8 cellular contexts compared by ENCODE assay signal in genomic region chr9:89427621-89428221, GRCh38.
DNase-seq lines count a peak whose midpoint lies in the region; ATAC-seq and TF ChIP-seq lines count a peak whose summit lies in the region.

No MANE protein-coding gene starts in this region.

- peaks cover 94% of the 10 kb centered on the region for H3K4me1 ChIP-seq in CD8-positive, alpha-beta T cell (ENCODE audit: insufficient read depth, low read length)
- H3K4me1 ChIP-seq in gastrocnemius medialis (peaks cover 24 to 48% of the 10 kb centered on the region in 2 donors), A673 (ENCODE audit: insufficient read depth, low read length, poor library complexity, severe bottlenecking) (no peaks in the 10 kb centered on the region)

- intact Hi-C loops in CD8-positive, alpha-beta T cell (cut with DNase I, micrococcal nuclease) = loop anchor here (2.0 to 10.0 kb wide), 5 partner anchors 27 to 677 kb away; partner anchors contain the start of gene SEMA4D (in 1 of the 2)
- intact Hi-C loops in gastrocnemius medialis (cut with DNase I; ENCODE audit: low total_unique reads) (no loop called here), A673 (cut with micrococcal nuclease; ENCODE audit: unreplicated experiment) (no loop called here)

- ATAC-seq in CD8-positive, alpha-beta T cell = peak; percentile 64
- ATAC-seq in GM21515 (IDR thresholded peaks at IDR 0.05; ENCODE audit: unreplicated experiment) (no peak), gastrocnemius medialis (no peak), GM21367 (IDR thresholded peaks at IDR 0.05; ENCODE audit: unreplicated experiment) (no peak)

- no TSS peak for BruUV-seq in A673 (replicated peaks; lab: Mats Ljungman, UMichigan)

- TF ChIP-seq POLR2A in gastrocnemius medialis (IDR thresholded peaks at IDR 0.05) = no peak

- CTCF ChIA-PET in CD8-positive, alpha-beta T cell (lab: Charles Lee) = interaction anchor here (0.7 to 11.0 kb wide), 12 partner anchors 10 to 128 kb away, joined by 4 to 128 read pairs (median 14); no protein-coding TSS in a partner anchor
- CTCF ChIA-PET in activated naive CD4-positive, alpha-beta T cell treated with anti-CD3 and anti-CD28 coated beads, Interleukin-2, amount 10 ng/mL, durations not matched to agents 7 days and 5 days (lab: Charles Lee) = interaction anchor here (4.7 to 6.6 kb wide), 2 partner anchors 19 to 121 kb away, joined by 30 to 59 read pairs; no protein-coding TSS in a partner anchor
- CTCF ChIA-PET in A673 (lab: Charles Lee) = no interaction called here

- no peak overlapping the region for H3K4me3 ChIP-seq in CD8-positive, alpha-beta T cell (ENCODE audit: low read depth, low read length)
- H3K4me3 ChIP-seq in gastrocnemius medialis (no peak overlapping the region), A673 (ENCODE audit: low read depth, low read length, poor library complexity, severe bottlenecking) (no peak overlapping the region)

- H3K4me1 Mint-ChIP-seq in CD8-positive, alpha-beta T cell (ENCODE audit: low read depth) = peaks cover 95% of the 10 kb centered on the region
- H3K4me1 Mint-ChIP-seq in activated naive CD4-positive, alpha-beta T cell treated with anti-CD3 and anti-CD28 coated beads, Interleukin-2, amount 10 ng/mL, durations not matched to agents 7 days and 5 days = peaks cover 84% of the 10 kb centered on the region

- peaks cover 48% of the 10 kb centered on the region for H3K36me3 Mint-ChIP-seq in CD8-positive, alpha-beta T cell
- peaks cover 55% of the 10 kb centered on the region for H3K36me3 Mint-ChIP-seq in activated naive CD4-positive, alpha-beta T cell treated with anti-CD3 and anti-CD28 coated beads, Interleukin-2, amount 10 ng/mL, durations not matched to agents 7 days and 5 days

- H3K9me3 ChIP-seq in CD8-positive, alpha-beta T cell (ENCODE audit: low read length) = no peaks in the 10 kb centered on the region
- H3K9me3 ChIP-seq in gastrocnemius medialis (no peaks in the 10 kb centered on the region), A673 (ENCODE audit: low read depth, low read length, poor library complexity, severe bottlenecking) (no peaks in the 10 kb centered on the region)

- H3K36me3 ChIP-seq in CD8-positive, alpha-beta T cell (ENCODE audit: insufficient read depth, low read length) = peaks cover 7% of the 10 kb centered on the region
- H3K36me3 ChIP-seq in gastrocnemius medialis (no peaks in the 10 kb centered on the region), A673 (ENCODE audit: insufficient read depth, low read length, poor library complexity, severe bottlenecking) (no peaks in the 10 kb centered on the region)

- H3K27me3 ChIP-seq in CD8-positive, alpha-beta T cell (ENCODE audit: insufficient read depth, low read length) = no peaks in the 10 kb centered on the region
- no peaks in the 10 kb centered on the region for H3K27me3 ChIP-seq in gastrocnemius medialis
- H3K27me3 ChIP-seq in A673 (replicated peaks; ENCODE audit: insufficient read depth, low read depth, low read length, poor library complexity) = no peaks in the 10 kb centered on the region

- POLR2A ChIA-PET in CD8-positive, alpha-beta T cell (lab: Charles Lee) = interaction anchor here (0.6 to 3.1 kb wide), 5 partner anchors 13 to 122 kb away, joined by 3 to 21 read pairs (median 3); no protein-coding TSS in a partner anchor
- POLR2A ChIA-PET in A673 (lab: Charles Lee; ENCODE audit: low non-redundant PET) = no interaction called here

- in situ Hi-C loops in gastrocnemius medialis (cut with MboI; ENCODE audit: low sequenced_read_pairs in 4 of 4) = no loop called here

- peak overlapping the region; percentile 44 for H3K4me3 Mint-ChIP-seq in CD8-positive, alpha-beta T cell
- H3K4me3 Mint-ChIP-seq in activated naive CD4-positive, alpha-beta T cell treated with anti-CD3 and anti-CD28 coated beads, Interleukin-2, amount 10 ng/mL, durations not matched to agents 7 days and 5 days = peak overlapping the region; percentile 31

- H3K9me3 Mint-ChIP-seq in CD8-positive, alpha-beta T cell = no peaks in the 10 kb centered on the region
- peaks cover 6% of the 10 kb centered on the region for H3K9me3 Mint-ChIP-seq in activated naive CD4-positive, alpha-beta T cell treated with anti-CD3 and anti-CD28 coated beads, Interleukin-2, amount 10 ng/mL, durations not matched to agents 7 days and 5 days

- peak overlapping the region; percentile 28 for H3K27ac ChIP-seq in CD8-positive, alpha-beta T cell (ENCODE audit: low read depth, low read length)
- peak overlapping the region in 2 of 4 donors; percentile 6 to 16 for H3K27ac ChIP-seq in gastrocnemius medialis
- H3K27ac ChIP-seq in A673 (ENCODE audit: low read depth, low read length, poor library complexity, severe bottlenecking) = no peak overlapping the region

- H3K27me3 Mint-ChIP-seq in CD8-positive, alpha-beta T cell (ENCODE audit: low read depth) = no peaks in the 10 kb centered on the region
- H3K27me3 Mint-ChIP-seq in activated naive CD4-positive, alpha-beta T cell treated with anti-CD3 and anti-CD28 coated beads, Interleukin-2, amount 10 ng/mL, durations not matched to agents 7 days and 5 days = no peaks in the 10 kb centered on the region

- TF ChIP-seq CTCF in CD8-positive, alpha-beta T cell (IDR thresholded peaks at IDR 0.05) = no peak
- TF ChIP-seq CTCF in gastrocnemius medialis (IDR thresholded peaks at IDR 0.05 in 4 of 5, conservative IDR thresholded peaks at IDR 0.05 in 1 of 5) = no peak
- TF ChIP-seq CTCF in A673 (conservative IDR thresholded peaks at IDR 0.05; ENCODE audit: low read depth, low read length) = no peak

- H3K27ac Mint-ChIP-seq in CD8-positive, alpha-beta T cell = peak overlapping the region; percentile 98
- peak overlapping the region; percentile 89 for H3K27ac Mint-ChIP-seq in activated naive CD4-positive, alpha-beta T cell treated with anti-CD3 and anti-CD28 coated beads, Interleukin-2, amount 10 ng/mL, durations not matched to agents 7 days and 5 days

- DNase-seq in CD8-positive, alpha-beta T cell = peak in 6 of 7 experiments; percentile 57 to 85 (median 76)
- peak; percentile 48 for DNase-seq in T-helper 9 cell
- peak; percentile 49 for DNase-seq in activated naive CD4-positive, alpha-beta T cell treated with anti-CD3 and anti-CD28 coated beads, Interleukin-2, amount 10 ng/mL, durations not matched to agents 7 days and 5 days
- peak; percentile 90 for DNase-seq in stimulated activated CD4-positive, alpha-beta T cell treated with anti-CD3 and anti-CD28 coated beads, Interleukin-15, amount 100 ng/mL, for 24 hours
- no peak for DNase-seq in gastrocnemius medialis
- DNase-seq in A673 (ENCODE audit: low spot score) = no peak

Comparison
In these comparisons a context has a peak if more than half of its experiments do, and no peak if none do; other contexts are left out.
1. DNase-seq: peak in CD8-positive, alpha-beta T cell (6 of 7), T-helper 9 cell (single experiment), activated naive CD4-positive, alpha-beta T cell treated with anti-CD3 and anti-CD28 coated beads, Interleukin-2, amount 10 ng/mL, durations not matched to agents 7 days and 5 days (single experiment) and stimulated activated CD4-positive, alpha-beta T cell treated with anti-CD3 and anti-CD28 coated beads, Interleukin-15, amount 100 ng/mL, for 24 hours (single experiment); none in gastrocnemius medialis (0 of 2) and A673 (single experiment).
2. intact Hi-C loops: an anchor here in CD8-positive, alpha-beta T cell (2.0 to 10.0 kb wide); none called in gastrocnemius medialis and A673.